1 cellular context compared by ENCODE assay signal in genomic region chr12:106645074-106645421, GRCh38.
TF ChIP-seq lines count a peak whose summit lies in the region.

No MANE protein-coding gene starts in this region.

TF ChIP-seq in HepG2, 621 proteins besides CTCF, POLR2A, EP300 and RAD21 (continued from another document and continues in another):
- TF ChIP-seq ZHX2 (IDR thresholded peaks at IDR 0.05; ENCODE audit: low read depth), result no peak
- TF ChIP-seq ZHX2 (CRISPR knock-in tag; IDR thresholded peaks at IDR 0.05; ENCODE audit: borderline replicate concordance), result no peak
- TF ChIP-seq PAXIP1 (CRISPR knock-in tag; conservative IDR thresholded peaks at IDR 0.05), result peak; percentile 27; the same call in 1 of the 2 replicates
- no peak for TF ChIP-seq ZFP36L1 (CRISPR knock-in tag; IDR thresholded peaks at IDR 0.05)
- peak; percentile 25; the same call in 1 of the 2 replicates for TF ChIP-seq ZGPAT (CRISPR knock-in tag; IDR thresholded peaks at IDR 0.05)
- TF ChIP-seq CEBPB (IDR thresholded peaks at IDR 0.05; ENCODE audit: borderline replicate concordance, low read depth, low read length), result peak; percentile 55; the same call in 1 of the 2 replicates
- TF ChIP-seq KLF16 (CRISPR knock-in tag; IDR thresholded peaks at IDR 0.05), result no peak
- 0 out of 4 replicates have a peak, but pooled peaks of 1 of the 2 experiments have one; percentile 33 for TF ChIP-seq ATF4 (CRISPR knock-in tag; IDR thresholded peaks at IDR 0.05)
- TF ChIP-seq SAP130 (CRISPR knock-in tag; IDR thresholded peaks at IDR 0.05; ENCODE audit: low read depth), result peak; percentile 12; the same call in 1 of the 2 replicates
- TF ChIP-seq IRF9 (CRISPR knock-in tag; IDR thresholded peaks at IDR 0.05; ENCODE audit: borderline replicate concordance), result no peak
- TF ChIP-seq JUNB (CRISPR knock-in tag; IDR thresholded peaks at IDR 0.05; ENCODE audit: borderline replicate concordance), result no peak
- peak; percentile 81 for TF ChIP-seq FOXP4 (CRISPR knock-in tag; IDR thresholded peaks at IDR 0.05)
- TF ChIP-seq KDM3A (CRISPR knock-in tag; IDR thresholded peaks at IDR 0.05; ENCODE audit: low read depth), result no peak
- TF ChIP-seq ZNF605 (CRISPR knock-in tag; IDR thresholded peaks at IDR 0.05), result no peak
- 0 out of 2 replicates have a peak, but pooled peaks have one; percentile 11 for TF ChIP-seq ZNF281 (CRISPR knock-in tag; IDR thresholded peaks at IDR 0.05; ENCODE audit: borderline replicate concordance)
- TF ChIP-seq NFE2 (CRISPR knock-in tag; IDR thresholded peaks at IDR 0.05), result no peak
- no peak for TF ChIP-seq ZNF232 (CRISPR knock-in tag; IDR thresholded peaks at IDR 0.05; ENCODE audit: borderline replicate concordance)
- TF ChIP-seq ZNF580 (CRISPR knock-in tag; IDR thresholded peaks at IDR 0.05; ENCODE audit: borderline replicate concordance, low read depth), result peak; percentile 45; the same call in 1 of the 2 replicates
- TF ChIP-seq KLF15 (CRISPR knock-in tag; IDR thresholded peaks at IDR 0.05; ENCODE audit: borderline replicate concordance), result no peak
- TF ChIP-seq MTF1 (CRISPR knock-in tag; IDR thresholded peaks at IDR 0.05), result no peak
- TF ChIP-seq PREB (CRISPR knock-in tag; IDR thresholded peaks at IDR 0.05), result no peak
- TF ChIP-seq ZNF687 (CRISPR knock-in tag; IDR thresholded peaks at IDR 0.05), result peak; percentile 37
- TF ChIP-seq SOX13 (IDR thresholded peaks at IDR 0.05), result no peak
- peak in 1 of 2 experiments; percentile 71; a peak in 1 of 4 replicates for TF ChIP-seq SOX13 (CRISPR knock-in tag; conservative IDR thresholded peaks at IDR 0.05 in 1 of 2, IDR thresholded peaks at IDR 0.05 in 1 of 2)
- TF ChIP-seq LCORL (IDR thresholded peaks at IDR 0.05), result 0 out of 2 replicates have a peak, but pooled peaks have one; percentile 28
- TF ChIP-seq LCORL (CRISPR knock-in tag; IDR thresholded peaks at IDR 0.05), result 0 out of 2 replicates have a peak, but pooled peaks have one; percentile 27
- TF ChIP-seq YEATS4 (CRISPR knock-in tag; IDR thresholded peaks at IDR 0.05; ENCODE audit: borderline replicate concordance), result no peak
- TF ChIP-seq RAD51 (IDR thresholded peaks at IDR 0.05; ENCODE audit: borderline replicate concordance), result peak; percentile 27; the same call in 1 of the 2 replicates
- 0 out of 2 replicates have a peak, but pooled peaks have one; percentile 17 for TF ChIP-seq ISL2 (CRISPR knock-in tag; IDR thresholded peaks at IDR 0.05)
- no peak for TF ChIP-seq GABPB1 (CRISPR knock-in tag; IDR thresholded peaks at IDR 0.05)
